ENCODE assay signal across 26 cellular contexts in genomic region chr5:162299793-162300192, GRCh38.
A peak's percentile ranks its signal among the peaks of the same experiment; 100 is the strongest.
DNase-seq lines count a peak whose midpoint lies in the region; ATAC-seq, FAIRE-seq and TF ChIP-seq lines count a peak whose summit lies in the region.
"Had no signal": no experiment of that assay in that cellular context is flagged by ENCODE, and none has a peak within 500 bp of the region (broad histone marks: within the 10 kb centered on the region; RNA-seq: fewer than 3 reads in every experiment).

No MANE protein-coding gene starts in this region.

- TF ChIP-seq POLR2A in HepG2 (IDR thresholded peaks at IDR 0.05; ENCODE audit: insufficient read depth in 1 of 2, low read depth in 2 of 2, low read length in 2 of 2) = no peak

- H2BK5ac ChIP-seq in mesenchymal stem cell (ENCODE audit: low read depth, low read length, poor library complexity, severe bottlenecking) = no peak overlapping the region

- H3K4me3 ChIP-seq in mesenchymal stem cell (ENCODE audit: insufficient read depth in 1 of 2, low read depth in 1 of 2, low read length in 2 of 2) = no peak overlapping the region
- no peak overlapping the region for H3K4me3 ChIP-seq in osteoblast (ENCODE audit: insufficient read depth, low read length)
- H3K4me3 ChIP-seq in HepG2 (replicated peaks in 1 of 3; ENCODE audit: insufficient read depth in 1 of 3, low read depth in 2 of 3, low read length in 3 of 3) = no peak overlapping the region
- H3K4me3 ChIP-seq: A549; BLaER1 treated with 17β-estradiol and CSF1 and Interleukin-3, amounts not matched to agents 10 nM and 100 nM; GM12878 had no signal

- 75% methylated on average over 2 of the region's 2 CpGs for WGBS in mesenchymal stem cell
- 6% methylated on average over 2 of the region's 2 CpGs for WGBS in HepG2 (ENCODE audit: low lambda C conversion rate)

- no peak for TF ChIP-seq CTCF in chondrocyte (IDR thresholded peaks at IDR 0.05)
- TF ChIP-seq CTCF in osteoblast (IDR thresholded peaks at IDR 0.05; ENCODE audit: extremely low read depth, low read depth, low read length) = no peak
- TF ChIP-seq CTCF in HepG2 (CRISPR knock-in tag; IDR thresholded peaks at IDR 0.05) = no peak
- TF ChIP-seq CTCF in CD4-positive, alpha-beta T cell (IDR thresholded peaks at IDR 0.05) = no peak

- no peak overlapping the region for H3K9ac ChIP-seq in mesenchymal stem cell (ENCODE audit: low read length)
- no peak overlapping the region for H3K9ac ChIP-seq in HepG2 (ENCODE audit: insufficient read depth, low read depth, low read length)
- H3K9ac ChIP-seq: BLaER1 treated with 17β-estradiol and CSF1 and Interleukin-3, amounts not matched to agents 10 nM and 100 nM had no signal

- H2AFZ ChIP-seq in mesenchymal stem cell (ENCODE audit: low read depth, low read length) (no peak overlapping the region), osteoblast (ENCODE audit: low read length) (no peak overlapping the region), HepG2 (ENCODE audit: low read length) (no peak overlapping the region)

- no peak for ATAC-seq in HepG2
- ATAC-seq in CD4-positive, alpha-beta T cell (ENCODE audit: poor library complexity) = no peak
- ATAC-seq in GM18867 (IDR thresholded peaks at IDR 0.05; ENCODE audit: unreplicated experiment) = no peak
- ATAC-seq: A549, GM12878 had no signal

- H3K36me3 ChIP-seq in mesenchymal stem cell (ENCODE audit: control insufficient read depth in 1 of 2, insufficient read depth in 2 of 2, low read depth in 1 of 2, low read length in 2 of 2) = no peaks in the 10 kb centered on the region
- no peaks in the 10 kb centered on the region for H3K36me3 ChIP-seq in osteoblast (ENCODE audit: insufficient read depth, low read length)
- no peaks in the 10 kb centered on the region for H3K36me3 ChIP-seq in HepG2 (replicated peaks in 1 of 2; ENCODE audit: control insufficient read depth in 1 of 2, insufficient read depth in 2 of 2, low read length in 2 of 2)
- H3K36me3 ChIP-seq: BLaER1 treated with 17β-estradiol and CSF1 and Interleukin-3, amounts not matched to agents 10 nM and 100 nM had no signal

- no peak overlapping the region for H3K4ac ChIP-seq in mesenchymal stem cell (ENCODE audit: low read depth in 1 of 2, low read length in 2 of 2)

- no peak overlapping the region for H3K18ac ChIP-seq in mesenchymal stem cell (ENCODE audit: low read depth in 1 of 2, low read length in 2 of 2)

- H3K9me3 Mint-ChIP-seq in chondrocyte (ENCODE audit: low read depth) = peaks cover 17% of the 10 kb centered on the region
- H3K9me3 Mint-ChIP-seq in CD4-positive, alpha-beta T cell = peaks cover 4% of the 10 kb centered on the region

- no peak overlapping the region for H2BK120ac ChIP-seq in mesenchymal stem cell (ENCODE audit: low read depth, low read length)

- in situ Hi-C loops in HepG2 (cut with HindIII; ENCODE audit: extremely low pct_ligation_motif_present, low pct_unique_long_range_greater_than_20kb) = no loop called here

- intact Hi-C loops in HepG2 (cut with micrococcal nuclease; ENCODE audit: unreplicated experiment) = no loop called here
- intact Hi-C loops in CD4-positive, alpha-beta T cell (cut with DNase I, micrococcal nuclease) = no loop called here

- no peaks in the 10 kb centered on the region for H3K36me3 Mint-ChIP-seq in chondrocyte (ENCODE audit: low read depth)
- H3K36me3 Mint-ChIP-seq in CD4-positive, alpha-beta T cell (ENCODE audit: low read depth) = no peaks in the 10 kb centered on the region
- H3K36me3 Mint-ChIP-seq: CD4-positive, alpha-beta memory T cell; CD8-positive, alpha-beta memory T cell had no signal

- H4K91ac ChIP-seq in mesenchymal stem cell (ENCODE audit: low read length) = peak overlapping the region; percentile 39

- H3K27me3 Mint-ChIP-seq in chondrocyte (ENCODE audit: low read depth) = no peaks in the 10 kb centered on the region
- no peaks in the 10 kb centered on the region for H3K27me3 Mint-ChIP-seq in CD4-positive, alpha-beta T cell
- H3K27me3 Mint-ChIP-seq: B cell; CD4-positive, alpha-beta memory T cell; CD8-positive, alpha-beta memory T cell had no signal

- no TSS peak for BruUV-seq in HepG2 (replicated peaks; lab: Mats Ljungman, UMichigan)

- H4K8ac ChIP-seq in mesenchymal stem cell (ENCODE audit: low read length) = no peak overlapping the region

- H3K9me3 ChIP-seq in mesenchymal stem cell (ENCODE audit: control insufficient read depth, low read length) (peaks cover 10% of the 10 kb centered on the region), osteoblast (ENCODE audit: low read depth, low read length) (peaks cover 6% of the 10 kb centered on the region), HepG2 (ENCODE audit: low read length) (peaks cover 69% of the 10 kb centered on the region)
- H3K9me3 ChIP-seq in CD4-positive, alpha-beta T cell (ENCODE audit: control insufficient read depth, low read length) = no peaks in the 10 kb centered on the region
- H3K9me3 ChIP-seq: A549 had no signal

- no peak for FAIRE-seq in HepG2 (lab: Jason Lieb, UNC)
- FAIRE-seq: A549, GM12878, GM12892, GM18507, GM19239 had no signal

- H3K79me2 ChIP-seq in osteoblast (ENCODE audit: insufficient read depth, low read length) = no peaks in the 10 kb centered on the region
- no peaks in the 10 kb centered on the region for H3K79me2 ChIP-seq in HepG2 (ENCODE audit: insufficient read depth, low read length)

- H3K27ac Mint-ChIP-seq in chondrocyte (ENCODE audit: unreplicated experiment) = no peak overlapping the region
- no peak overlapping the region for H3K27ac Mint-ChIP-seq in CD4-positive, alpha-beta T cell
- H3K27ac Mint-ChIP-seq: B cell; CD8-positive, alpha-beta memory T cell had no signal

- no peaks in the 10 kb centered on the region for H3K27me3 ChIP-seq in mesenchymal stem cell (ENCODE audit: control insufficient read depth in 1 of 2, insufficient read depth in 1 of 2, low read length in 2 of 2)
- no peaks in the 10 kb centered on the region for H3K27me3 ChIP-seq in osteoblast (ENCODE audit: insufficient read depth, low read length)
- no peaks in the 10 kb centered on the region for H3K27me3 ChIP-seq in HepG2 (ENCODE audit: control insufficient read depth in 1 of 2, insufficient read depth in 2 of 2, low read length in 2 of 2)
- no peaks in the 10 kb centered on the region for H3K27me3 ChIP-seq in CD4-positive, alpha-beta T cell (ENCODE audit: control insufficient read depth, insufficient read depth, low read length)
- H3K27me3 ChIP-seq: BLaER1 treated with 17β-estradiol and CSF1 and Interleukin-3, amounts not matched to agents 10 nM and 100 nM had no signal

- no peak overlapping the region for H3K23ac ChIP-seq in mesenchymal stem cell (ENCODE audit: low read length in 2 of 2)

- no peaks in the 10 kb centered on the region for H3K79me1 ChIP-seq in mesenchymal stem cell (replicated peaks; ENCODE audit: low read length, poor library complexity, severe bottlenecking)

- no peak overlapping the region for H3K4me3 Mint-ChIP-seq in chondrocyte (ENCODE audit: unreplicated experiment)
- no peak overlapping the region for H3K4me3 Mint-ChIP-seq in CD4-positive, alpha-beta T cell
- H3K4me3 Mint-ChIP-seq: B cell; CD4-positive, alpha-beta memory T cell; CD8-positive, alpha-beta memory T cell had no signal

- POLR2A ChIA-PET in HepG2 (lab: Yijun Ruan, JAX) = no interaction called here
- POLR2A ChIA-PET in CD4-positive, alpha-beta T cell (lab: Charles Lee) = no interaction called here

- H2BK15ac ChIP-seq in mesenchymal stem cell (ENCODE audit: low read depth, poor library complexity, severe bottlenecking) = no peak overlapping the region

- no peak for TF ChIP-seq RAD21 in HepG2 (CRISPR knock-in tag; IDR thresholded peaks at IDR 0.05)

- CTCF ChIA-PET in HepG2 (lab: Yijun Ruan, JAX; ENCODE audit: low intra/inter-chr PET ratio, low total read pairs) = no interaction called here
- CTCF ChIA-PET in CD4-positive, alpha-beta T cell (lab: Charles Lee) = no interaction called here

- no peak overlapping the region for H3K14ac ChIP-seq in mesenchymal stem cell (ENCODE audit: low read length in 2 of 2)

- H4K20me1 ChIP-seq in osteoblast (ENCODE audit: insufficient read depth, low read length) (no peaks in the 10 kb centered on the region), HepG2 (ENCODE audit: insufficient read depth, low read length) (no peaks in the 10 kb centered on the region)
- H4K20me1 ChIP-seq: BLaER1 treated with 17β-estradiol and CSF1 and Interleukin-3, amounts not matched to agents 10 nM and 100 nM had no signal

- H3K4me1 ChIP-seq in mesenchymal stem cell (ENCODE audit: control insufficient read depth, insufficient read depth, low read depth, low read length) (no peaks in the 10 kb centered on the region), osteoblast (ENCODE audit: insufficient read depth, low read length) (no peaks in the 10 kb centered on the region), HepG2 (ENCODE audit: insufficient read depth, low read length) (no peaks in the 10 kb centered on the region)
- H3K4me1 ChIP-seq: A549; BLaER1 treated with 17β-estradiol and CSF1 and Interleukin-3, amounts not matched to agents 10 nM and 100 nM had no signal

- no peak overlapping the region for H3K27ac ChIP-seq in mesenchymal stem cell (ENCODE audit: low read length, poor library complexity, severe bottlenecking)
- H3K27ac ChIP-seq in osteoblast (ENCODE audit: low read depth, low read length) = no peak overlapping the region
- H3K27ac ChIP-seq in HepG2 (ENCODE audit: extremely low read length, insufficient read depth, low read length) = no peak overlapping the region
- H3K27ac ChIP-seq in CD4-positive, alpha-beta T cell (ENCODE audit: low read depth, low read length) = no peak overlapping the region
- H3K27ac ChIP-seq: 22Rv1; A549; BLaER1 treated with 17β-estradiol and CSF1 and Interleukin-3, amounts not matched to agents 10 nM and 100 nM; C4-2B had no signal

- no peak overlapping the region for H2AK5ac ChIP-seq in mesenchymal stem cell (ENCODE audit: low read length, severe bottlenecking)

- H3K4me2 ChIP-seq in mesenchymal stem cell (ENCODE audit: low read length, poor library complexity, severe bottlenecking) = no peak overlapping the region
- no peak overlapping the region for H3K4me2 ChIP-seq in osteoblast (ENCODE audit: insufficient read depth, low read length)
- H3K4me2 ChIP-seq in HepG2 (ENCODE audit: low read depth, low read length) = no peak overlapping the region
- H3K4me2 ChIP-seq: A549; BLaER1 treated with 17β-estradiol and CSF1 and Interleukin-3, amounts not matched to agents 10 nM and 100 nM had no signal

- no peak overlapping the region for H2BK12ac ChIP-seq in mesenchymal stem cell (ENCODE audit: low read length in 2 of 2)

- H3K4me1 Mint-ChIP-seq in chondrocyte (ENCODE audit: low read depth) = no peaks in the 10 kb centered on the region
- H3K4me1 Mint-ChIP-seq in CD4-positive, alpha-beta T cell (ENCODE audit: low read depth) = no peaks in the 10 kb centered on the region
- H3K4me1 Mint-ChIP-seq: B cell; CD4-positive, alpha-beta memory T cell; CD8-positive, alpha-beta memory T cell had no signal

- no peak for TF ChIP-seq EP300 in HepG2 (IDR thresholded peaks at IDR 0.05; ENCODE audit: low read depth in 2 of 2, low read length in 2 of 2)
- no peak for TF ChIP-seq EP300 in HepG2 (CRISPR knock-in tag; IDR thresholded peaks at IDR 0.05; ENCODE audit: borderline replicate concordance)

- peak; percentile 58 for DNase-seq in chondrocyte (ENCODE audit: low spot score)
- no peak for DNase-seq in mesenchymal stem cell
- DNase-seq in osteoblast (ENCODE audit: insufficient read length, low spot score, missing footprints) = peak; percentile 8
- DNase-seq in HepG2 (ENCODE audit: low spot score) = no peak
- no peak for DNase-seq in CD4-positive, alpha-beta T cell
- DNase-seq: AML-193; CD4-positive, alpha-beta memory T cell; CD8-positive, alpha-beta memory T cell; COR-L47; DMS 273 treated with DMSO at 0.1 percent for 48 hours; DMS153; DMS53; DMS79; DND-41; EL; GDM1 had no signal

Comparison
In these comparisons a context has a peak if more than half of its experiments do, and no peak if none do; other contexts are left out.
1. DNase-seq: peak in chondrocyte (single experiment) and osteoblast (single experiment); none in mesenchymal stem cell (single experiment), HepG2 (single experiment) and CD4-positive, alpha-beta T cell (0 of 10).